In the genomic region with DNA sequence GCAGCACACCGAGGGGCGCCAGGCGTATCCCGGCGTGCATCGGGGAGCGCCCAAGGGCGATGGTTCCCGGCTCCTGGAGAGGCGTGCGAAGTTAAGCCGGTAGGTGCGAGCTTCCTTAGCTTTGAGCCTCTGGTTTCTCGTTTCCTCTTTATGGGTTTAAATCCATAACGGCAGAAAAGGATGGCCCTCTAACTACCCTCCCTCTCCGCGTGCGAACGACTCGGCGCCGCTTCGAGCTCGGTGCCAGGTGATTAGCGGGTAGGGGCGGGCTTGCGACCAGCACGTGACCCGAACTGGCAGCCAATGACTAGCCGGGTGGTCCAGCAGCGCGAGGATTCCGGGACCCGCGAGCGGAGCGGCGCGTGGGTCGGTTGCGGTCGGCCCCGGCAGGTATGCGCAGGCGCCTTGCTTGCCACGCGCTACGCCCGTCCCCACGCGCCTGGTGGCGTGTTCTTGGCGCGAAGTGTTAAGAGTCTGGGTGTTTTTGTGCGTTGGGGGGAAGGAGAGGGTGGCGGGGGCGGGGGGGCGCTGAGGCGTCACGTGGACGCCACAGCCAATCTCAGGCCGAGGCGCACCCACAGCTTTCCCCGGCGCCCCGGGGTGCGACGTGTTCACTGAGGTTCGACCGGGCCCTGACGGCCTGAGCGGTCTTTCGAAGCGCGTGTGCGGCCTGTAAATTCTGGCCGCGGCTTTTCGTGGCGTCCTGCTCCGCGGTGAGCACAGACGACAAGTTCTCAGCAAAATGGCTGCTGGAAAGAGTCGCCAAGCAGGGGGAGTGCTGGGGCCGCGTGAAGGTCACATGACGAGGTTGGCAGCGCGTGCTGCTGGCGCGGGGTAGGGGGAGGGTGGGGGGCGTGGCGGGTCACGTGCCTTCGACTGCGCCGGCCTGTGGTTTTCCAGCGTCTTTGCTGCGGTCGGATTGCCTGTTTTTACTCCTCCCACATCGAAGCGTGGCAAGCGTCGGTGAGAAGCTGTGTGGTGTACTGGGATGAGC, we compare ENCODE assay signal across 1 cellular context.
TF ChIP-seq lines count a peak whose summit lies in the region.

No MANE protein-coding gene starts in this region.

TF ChIP-seq in HepG2, 621 proteins besides CTCF, POLR2A, EP300 and RAD21 (continued from another document and continues in another):
- TF ChIP-seq, protein P1, sequence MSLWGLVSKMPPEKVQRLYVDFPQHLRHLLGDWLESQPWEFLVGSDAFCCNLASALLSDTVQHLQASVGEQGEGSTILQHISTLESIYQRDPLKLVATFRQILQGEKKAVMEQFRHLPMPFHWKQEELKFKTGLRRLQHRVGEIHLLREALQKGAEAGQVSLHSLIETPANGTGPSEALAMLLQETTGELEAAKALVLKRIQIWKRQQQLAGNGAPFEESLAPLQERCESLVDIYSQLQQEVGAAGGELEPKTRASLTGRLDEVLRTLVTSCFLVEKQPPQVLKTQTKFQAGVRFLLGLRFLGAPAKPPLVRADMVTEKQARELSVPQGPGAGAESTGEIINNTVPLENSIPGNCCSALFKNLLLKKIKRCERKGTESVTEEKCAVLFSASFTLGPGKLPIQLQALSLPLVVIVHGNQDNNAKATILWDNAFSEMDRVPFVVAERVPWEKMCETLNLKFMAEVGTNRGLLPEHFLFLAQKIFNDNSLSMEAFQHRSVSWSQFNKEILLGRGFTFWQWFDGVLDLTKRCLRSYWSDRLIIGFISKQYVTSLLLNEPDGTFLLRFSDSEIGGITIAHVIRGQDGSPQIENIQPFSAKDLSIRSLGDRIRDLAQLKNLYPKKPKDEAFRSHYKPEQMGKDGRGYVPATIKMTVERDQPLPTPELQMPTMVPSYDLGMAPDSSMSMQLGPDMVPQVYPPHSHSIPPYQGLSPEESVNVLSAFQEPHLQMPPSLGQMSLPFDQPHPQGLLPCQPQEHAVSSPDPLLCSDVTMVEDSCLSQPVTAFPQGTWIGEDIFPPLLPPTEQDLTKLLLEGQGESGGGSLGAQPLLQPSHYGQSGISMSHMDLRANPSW (CRISPR knock-in tag; IDR thresholded peaks at IDR 0.05; ENCODE audit: borderline replicate concordance): 0 out of 2 replicates have a peak, but pooled peaks have one; percentile 23
- peak; percentile 96 for TF ChIP-seq CHCHD3 (CRISPR knock-in tag; IDR thresholded peaks at IDR 0.05)
- TF ChIP-seq MXD4 (CRISPR knock-in tag; IDR thresholded peaks at IDR 0.05): peak; percentile 93
- TF ChIP-seq ZNF280D (CRISPR knock-in tag; IDR thresholded peaks at IDR 0.05): peak; percentile 92
- TF ChIP-seq ZFP36L2 (CRISPR knock-in tag; IDR thresholded peaks at IDR 0.05): no peak; the same call in 1 of the 2 replicates
- TF ChIP-seq, protein P2, sequence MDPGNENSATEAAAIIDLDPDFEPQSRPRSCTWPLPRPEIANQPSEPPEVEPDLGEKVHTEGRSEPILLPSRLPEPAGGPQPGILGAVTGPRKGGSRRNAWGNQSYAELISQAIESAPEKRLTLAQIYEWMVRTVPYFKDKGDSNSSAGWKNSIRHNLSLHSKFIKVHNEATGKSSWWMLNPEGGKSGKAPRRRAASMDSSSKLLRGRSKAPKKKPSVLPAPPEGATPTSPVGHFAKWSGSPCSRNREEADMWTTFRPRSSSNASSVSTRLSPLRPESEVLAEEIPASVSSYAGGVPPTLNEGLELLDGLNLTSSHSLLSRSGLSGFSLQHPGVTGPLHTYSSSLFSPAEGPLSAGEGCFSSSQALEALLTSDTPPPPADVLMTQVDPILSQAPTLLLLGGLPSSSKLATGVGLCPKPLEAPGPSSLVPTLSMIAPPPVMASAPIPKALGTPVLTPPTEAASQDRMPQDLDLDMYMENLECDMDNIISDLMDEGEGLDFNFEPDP (CRISPR knock-in tag; conservative IDR thresholded peaks at IDR 0.05): peak; percentile 99
- TF ChIP-seq MAZ (IDR thresholded peaks at IDR 0.05; ENCODE audit: borderline replicate concordance, low read depth, low read length): no peak
- peak; percentile 97 for TF ChIP-seq MAZ (CRISPR knock-in tag; IDR thresholded peaks at IDR 0.05; ENCODE audit: low read depth)
- peak; percentile 98 for TF ChIP-seq HOXA9 (CRISPR knock-in tag; IDR thresholded peaks at IDR 0.05; ENCODE audit: borderline replicate concordance)
- TF ChIP-seq ZNF460 (CRISPR knock-in tag; IDR thresholded peaks at IDR 0.05; ENCODE audit: borderline replicate concordance): peak; percentile 32; the same call in 1 of the 2 replicates
- TF ChIP-seq SETDB1 (CRISPR knock-in tag; IDR thresholded peaks at IDR 0.05; ENCODE audit: borderline replicate concordance): peak; percentile 94
- peak; percentile 98 for TF ChIP-seq REXO4 (CRISPR knock-in tag; IDR thresholded peaks at IDR 0.05; ENCODE audit: borderline replicate concordance)
- peak; percentile 85; the same call in 1 of the 2 replicates for TF ChIP-seq ZSCAN22 (CRISPR knock-in tag; IDR thresholded peaks at IDR 0.05)
- TF ChIP-seq EEA1 (CRISPR knock-in tag; IDR thresholded peaks at IDR 0.05; ENCODE audit: borderline replicate concordance): peak; percentile 41; the same call in 1 of the 2 replicates
- peak; percentile 94 for TF ChIP-seq ZNF343 (CRISPR knock-in tag; IDR thresholded peaks at IDR 0.05)
- peak; percentile 29; the same call in 1 of the 2 replicates for TF ChIP-seq PPARG (CRISPR knock-in tag; conservative IDR thresholded peaks at IDR 0.05)
- 0 out of 2 replicates have a peak, but pooled peaks have one; percentile 22 for TF ChIP-seq HMG20B (CRISPR knock-in tag; conservative IDR thresholded peaks at IDR 0.05)
- TF ChIP-seq ZNF326 (CRISPR knock-in tag; IDR thresholded peaks at IDR 0.05; ENCODE audit: borderline replicate concordance): no peak
- no peak for TF ChIP-seq SRSF4 (IDR thresholded peaks at IDR 0.05; ENCODE audit: low read depth, low read length, poor library complexity, severe bottlenecking)
- peak; percentile 96 for TF ChIP-seq TFDP2 (CRISPR knock-in tag; IDR thresholded peaks at IDR 0.05)
- peak; percentile 95 for TF ChIP-seq ZNF761 (CRISPR knock-in tag; conservative IDR thresholded peaks at IDR 0.05)
- TF ChIP-seq ZNF33B (CRISPR knock-in tag; IDR thresholded peaks at IDR 0.05): peak; percentile 99
- peak; percentile 99 for TF ChIP-seq DZIP1 (CRISPR knock-in tag; IDR thresholded peaks at IDR 0.05)
- TF ChIP-seq ZNF841 (CRISPR knock-in tag; IDR thresholded peaks at IDR 0.05; ENCODE audit: borderline replicate concordance): peak; percentile 98
- TF ChIP-seq JDP2 (CRISPR knock-in tag; IDR thresholded peaks at IDR 0.05; ENCODE audit: borderline replicate concordance): peak; percentile 87
- peak; percentile 65 for TF ChIP-seq ZBTB33 (CRISPR knock-in tag; IDR thresholded peaks at IDR 0.05)
- TF ChIP-seq GZF1 (CRISPR knock-in tag; IDR thresholded peaks at IDR 0.05): peak; percentile 55; the same call in 1 of the 2 replicates
- TF ChIP-seq RCOR2 (CRISPR knock-in tag; IDR thresholded peaks at IDR 0.05): peak; percentile 12; the same call in 1 of the 2 replicates
- no peak for TF ChIP-seq MAFK (conservative IDR thresholded peaks at IDR 0.05 in 1 of 2, IDR thresholded peaks at IDR 0.05 in 1 of 2; ENCODE audit: low read length in 2 of 2)
- TF ChIP-seq JUND (CRISPR knock-in tag; IDR thresholded peaks at IDR 0.05): no peak; the same call in 1 of the 2 replicates
- TF ChIP-seq, protein P3, sequence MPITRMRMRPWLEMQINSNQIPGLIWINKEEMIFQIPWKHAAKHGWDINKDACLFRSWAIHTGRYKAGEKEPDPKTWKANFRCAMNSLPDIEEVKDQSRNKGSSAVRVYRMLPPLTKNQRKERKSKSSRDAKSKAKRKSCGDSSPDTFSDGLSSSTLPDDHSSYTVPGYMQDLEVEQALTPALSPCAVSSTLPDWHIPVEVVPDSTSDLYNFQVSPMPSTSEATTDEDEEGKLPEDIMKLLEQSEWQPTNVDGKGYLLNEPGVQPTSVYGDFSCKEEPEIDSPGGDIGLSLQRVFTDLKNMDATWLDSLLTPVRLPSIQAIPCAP (CRISPR knock-in tag; IDR thresholded peaks at IDR 0.05; ENCODE audit: low read depth): peak; percentile 81
- 0 out of 2 replicates have a peak, but pooled peaks have one; percentile 59 for TF ChIP-seq HNRNPL (IDR thresholded peaks at IDR 0.05; ENCODE audit: low read depth, low read length)
- TF ChIP-seq, protein P4, sequence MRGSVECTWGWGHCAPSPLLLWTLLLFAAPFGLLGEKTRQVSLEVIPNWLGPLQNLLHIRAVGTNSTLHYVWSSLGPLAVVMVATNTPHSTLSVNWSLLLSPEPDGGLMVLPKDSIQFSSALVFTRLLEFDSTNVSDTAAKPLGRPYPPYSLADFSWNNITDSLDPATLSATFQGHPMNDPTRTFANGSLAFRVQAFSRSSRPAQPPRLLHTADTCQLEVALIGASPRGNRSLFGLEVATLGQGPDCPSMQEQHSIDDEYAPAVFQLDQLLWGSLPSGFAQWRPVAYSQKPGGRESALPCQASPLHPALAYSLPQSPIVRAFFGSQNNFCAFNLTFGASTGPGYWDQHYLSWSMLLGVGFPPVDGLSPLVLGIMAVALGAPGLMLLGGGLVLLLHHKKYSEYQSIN (CRISPR knock-in tag; IDR thresholded peaks at IDR 0.05; ENCODE audit: borderline replicate concordance): peak; percentile 93
- peak; percentile 24 for TF ChIP-seq GFI1 (CRISPR knock-in tag; IDR thresholded peaks at IDR 0.05; ENCODE audit: borderline replicate concordance)
- 0 out of 2 replicates have a peak, but pooled peaks have one; percentile 5 for TF ChIP-seq CEBPG (CRISPR knock-in tag; IDR thresholded peaks at IDR 0.05)
- TF ChIP-seq MEIS1 (CRISPR knock-in tag; IDR thresholded peaks at IDR 0.05; ENCODE audit: borderline replicate concordance): peak; percentile 33
- TF ChIP-seq, protein P5, sequence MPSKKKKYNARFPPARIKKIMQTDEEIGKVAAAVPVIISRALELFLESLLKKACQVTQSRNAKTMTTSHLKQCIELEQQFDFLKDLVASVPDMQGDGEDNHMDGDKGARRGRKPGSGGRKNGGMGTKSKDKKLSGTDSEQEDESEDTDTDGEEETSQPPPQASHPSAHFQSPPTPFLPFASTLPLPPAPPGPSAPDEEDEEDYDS (CRISPR knock-in tag; IDR thresholded peaks at IDR 0.05): peak; percentile 78
- TF ChIP-seq SMAD1 (CRISPR knock-in tag; IDR thresholded peaks at IDR 0.05; ENCODE audit: borderline replicate concordance, low read depth): peak; percentile 91; the same call in 1 of the 2 replicates
- TF ChIP-seq RFX3 (CRISPR knock-in tag; IDR thresholded peaks at IDR 0.05): no peak
